In genomic region chr9:100426532-100427365, GRCh38 we compare ENCODE assay signal across 8 cellular contexts. TPM values are rescaled to one million over a fixed set of nuclear protein-coding genes. Genes with fewer than 3 reads are reported as not detected.
A peak's percentile ranks its signal among the peaks of the same experiment; 100 is the strongest.
DNase-seq lines count a peak whose midpoint lies in the region; ATAC-seq and TF ChIP-seq lines count a peak whose summit lies in the region.

Gene MSANTD3 (plus strand): TSS chr9:100427143. CDS start chr9:100441939, 14,796 bp downstream.

- H3K36me3 Mint-ChIP-seq in natural killer cell treated with Interleukin-12 subunit alpha and Interleukin-12 subunit beta and Interleukin-15 and Interleukin-18, amount 100 ng/mL, for 72 hours = no peaks in the 10 kb centered on the region

- H3K9me3 ChIP-seq in PC-3 (ENCODE audit: low read length) = no peaks in the 10 kb centered on the region
- H3K9me3 ChIP-seq in stomach smooth muscle (ENCODE audit: control insufficient read depth in 2 of 2, low read length in 2 of 2) = no peaks in the 10 kb centered on the region

- peak; percentile 89 for DNase-seq in COLO668 (lab: John Stamatoyannopoulos, UW; ENCODE audit: unreplicated experiment)
- peak; percentile 76 for DNase-seq in PC-3
- peak; percentile 47 for DNase-seq in activated effector memory CD4-positive, alpha-beta T cell treated with Interleukin-2 at 50 U/mL for 16 hours
- peak; percentile 63 for DNase-seq in fibroblast of pulmonary artery (ENCODE audit: low read depth)
- DNase-seq in natural killer cell treated with Interleukin-12 subunit alpha and Interleukin-12 subunit beta and Interleukin-15 and Interleukin-18, amount 100 ng/mL, for 72 hours (ENCODE audit: low spot score) = peak; percentile 79

- TSS peak; percentile 58 for BruUV-seq in PC-3 (replicated peaks; lab: Mats Ljungman, UMichigan)

- peak within 1 kb of the TSS; percentile 92 for H3K4me3 Mint-ChIP-seq in natural killer cell treated with Interleukin-12 subunit alpha and Interleukin-12 subunit beta and Interleukin-15 and Interleukin-18, amount 100 ng/mL, for 72 hours

- peaks cover 4 to 5% of the 10 kb centered on the region in 2 donors for H3K27me3 Mint-ChIP-seq in natural killer cell treated with Interleukin-12 subunit alpha and Interleukin-12 subunit beta and Interleukin-15 and Interleukin-18, amount 100 ng/mL, for 72 hours

- peak; percentile 75 for ATAC-seq in GM19452 (IDR thresholded peaks at IDR 0.05; ENCODE audit: unreplicated experiment)
- peak; percentile 62 for ATAC-seq in HG03565 (IDR thresholded peaks at IDR 0.05; ENCODE audit: unreplicated experiment)
- peak; percentile 59 for ATAC-seq in PC-3
- peak; percentile 91 to 92 for ATAC-seq in natural killer cell treated with Interleukin-12 subunit alpha and Interleukin-12 subunit beta and Interleukin-15 and Interleukin-18, amount 100 ng/mL, for 72 hours

- H4K20me1 ChIP-seq in PC-3 (ENCODE audit: low read length) = no peaks in the 10 kb centered on the region

- H3K9ac ChIP-seq in PC-3 (ENCODE audit: low read length) = peak within 1 kb of the TSS; percentile 90
- peak within 1 kb of the TSS; percentile 80 to 93 for H3K9ac ChIP-seq in stomach smooth muscle (ENCODE audit: low read length in 2 of 2)

- H3K4me1 ChIP-seq in PC-3 (ENCODE audit: insufficient read depth, low read length) (peaks cover 36% of the 10 kb centered on the region), stomach smooth muscle (ENCODE audit: control insufficient read depth, insufficient read depth, low read length) (peaks cover 17% of the 10 kb centered on the region)

- no peaks in the 10 kb centered on the region for H3K9me2 ChIP-seq in PC-3 (replicated peaks; ENCODE audit: low read length)

- H3K27ac ChIP-seq in PC-3 (ENCODE audit: low read length) (peak within 1 kb of the TSS; percentile 100), stomach smooth muscle (ENCODE audit: low read length) (peak within 1 kb of the TSS; percentile 82)

- H2AFZ ChIP-seq in PC-3 (ENCODE audit: low read length) = peak within 1 kb of the TSS; percentile 78

- intact Hi-C loops in PC-3 (cut with micrococcal nuclease) = loop anchor here (5.0 kb wide), 2 partner anchors 171 to 604 kb away; partner anchors contain the start of gene NR4A3

- peaks cover 5% of the 10 kb centered on the region for H3F3A ChIP-seq in PC-3 (ENCODE audit: low read length, unreplicated experiment)

- no peaks in the 10 kb centered on the region for H3K36me3 ChIP-seq in PC-3 (ENCODE audit: low read depth, low read length)
- no peaks in the 10 kb centered on the region for H3K36me3 ChIP-seq in stomach smooth muscle (ENCODE audit: control insufficient read depth in 2 of 2, insufficient read depth in 2 of 2, low read length in 2 of 2)

- peaks cover 39% of the 10 kb centered on the region for H3K79me2 ChIP-seq in PC-3 (ENCODE audit: low read length)

- no peak for TF ChIP-seq CTCF in PC-3 (conservative IDR thresholded peaks at IDR 0.05; ENCODE audit: low read depth, low read length)
- TF ChIP-seq CTCF in fibroblast of pulmonary artery (IDR thresholded peaks at IDR 0.05; ENCODE audit: low read length, missing control alignments) = no peak

- POLR2A ChIA-PET in PC-3 (lab: Charles Lee; ENCODE audit: unreplicated experiment) = interaction anchor here (0.6 to 0.8 kb wide), 3 partner anchors 45 to 328 kb away, joined by 6 to 16 read pairs (median 11); no protein-coding TSS in a partner anchor

- peaks cover 26 to 27% of the 10 kb centered on the region in 2 donors for H3K4me1 Mint-ChIP-seq in natural killer cell treated with Interleukin-12 subunit alpha and Interleukin-12 subunit beta and Interleukin-15 and Interleukin-18, amount 100 ng/mL, for 72 hours (ENCODE audit: low read depth in 2 of 2)

- CTCF ChIA-PET in PC-3 (lab: Charles Lee) = interaction anchor here (0.7 kb wide), 1 partner anchor 46 kb away, joined by 3 read pairs; the partner anchor contains the start of gene TMEFF1

- H3K4me3 ChIP-seq in PC-3 (ENCODE audit: low read length) (peak within 1 kb of the TSS; percentile 92), fibroblast of pulmonary artery (replicated peaks; ENCODE audit: low read depth, low read length) (peak within 1 kb of the TSS; percentile 77), stomach smooth muscle (ENCODE audit: low read length in 2 of 2) (peak within 1 kb of the TSS; percentile 69 to 82)

- H3K9me3 Mint-ChIP-seq in natural killer cell treated with Interleukin-12 subunit alpha and Interleukin-12 subunit beta and Interleukin-15 and Interleukin-18, amount 100 ng/mL, for 72 hours = no peaks in the 10 kb centered on the region

- H3K27me3 ChIP-seq in PC-3 (ENCODE audit: low read length) (no peaks in the 10 kb centered on the region), stomach smooth muscle (ENCODE audit: control insufficient read depth in 1 of 2, insufficient read depth in 2 of 2, low read length in 2 of 2) (peaks cover 0 to under 1% of the 10 kb centered on the region in 2 donors)

- H3K27ac Mint-ChIP-seq in natural killer cell treated with Interleukin-12 subunit alpha and Interleukin-12 subunit beta and Interleukin-15 and Interleukin-18, amount 100 ng/mL, for 72 hours = peak within 1 kb of the TSS; percentile 85 to 92

- H3K4me2 ChIP-seq in PC-3 (ENCODE audit: low read length) = peak within 1 kb of the TSS; percentile 99

RNA-seq across cellular contexts. Expression of gene MSANTD3, which starts in this region (rescaled TPM):
- total RNA-seq in PC-3 (2014; rRNA removed) = 86.9 and 92.7 TPM in 2 replicates
- 10 to 100 TPM in 1 of 2 donors, 1 to 10 TPM in 1; 9.2 to 17.5 TPM for total RNA-seq in natural killer cell treated with Interleukin-12 subunit alpha and Interleukin-12 subunit beta and Interleukin-15 and Interleukin-18, amount 100 ng/mL, for 72 hours

Comparison
In these comparisons a context has a peak if more than half of its experiments do, and no peak if none do; other contexts are left out.
1. Peak in every context shown above with its lines: DNase-seq, ATAC-seq, H3K4me3 ChIP-seq and H3K27ac ChIP-seq.